In genomic region chr17:46903762-46904672, GRCh38 we compare ENCODE assay signal across 21 cellular contexts. TPM values are rescaled to one million over a fixed set of nuclear protein-coding genes. Genes with fewer than 3 reads are reported as not detected.
A peak's percentile ranks its signal among the peaks of the same experiment; 100 is the strongest.
DNase-seq lines count a peak whose midpoint lies in the region; ATAC-seq, FAIRE-seq and TF ChIP-seq lines count a peak whose summit lies in the region.
"Had no signal": no experiment of that assay in that cellular context is flagged by ENCODE, and none has a peak within 500 bp of the region (broad histone marks: within the 10 kb centered on the region; RNA-seq: fewer than 3 reads in every experiment).

No MANE protein-coding gene starts in this region.

- peak; percentile 39 for DNase-seq in activated effector memory CD4-positive, alpha-beta T cell treated with anti-CD3 and anti-CD28 coated beads, Interleukin-2, amount 50 U/mL, for 16 hours
- no peak for DNase-seq in activated effector memory CD4-positive, alpha-beta T cell treated with Interleukin-2 at 50 U/mL for 16 hours
- DNase-seq in central memory CD8-positive, alpha-beta T cell (ENCODE audit: low spot score in 2 of 2): no peak
- DNase-seq in posterior vena cava (ENCODE audit: low spot score) (peak; percentile 61), HepG2 (ENCODE audit: low spot score) (no peak), cerebellum (ENCODE audit: low spot score) (no peak)
- DNase-seq: CD8-positive, alpha-beta T cell; COR-L47; DMS153; DND-41; GDM1; GOT3 had no signal

- no peaks in the 10 kb centered on the region for H3K36me3 Mint-ChIP-seq in central memory CD8-positive, alpha-beta T cell (ENCODE audit: insufficient read depth)
- H3K36me3 Mint-ChIP-seq: CD14-positive monocyte; CD8-positive, alpha-beta T cell; IgD-negative memory B cell had no signal

- FAIRE-seq in HepG2 (lab: Jason Lieb, UNC): no peak
- FAIRE-seq: D721Med, GM12892 had no signal

- H4K20me1 ChIP-seq in HepG2 (ENCODE audit: insufficient read depth, low read length): no peaks in the 10 kb centered on the region; the same call in 1 of the 2 replicates

- H3K27me3 ChIP-seq in HepG2 (ENCODE audit: control insufficient read depth in 1 of 2, insufficient read depth in 2 of 2, low read length in 2 of 2): peaks cover 5 to 32% of the 10 kb centered on the region in 2 experiments

- whole genome bisulfite sequencing in HepG2 (ENCODE audit: low lambda C conversion rate): under 1% methylated on average over 4 of the region's 4 CpGs

- TF ChIP-seq RAD21 in HepG2 (CRISPR knock-in tag; IDR thresholded peaks at IDR 0.05): no peak

- H3K4me1 Mint-ChIP-seq in central memory CD8-positive, alpha-beta T cell: no peaks in the 10 kb centered on the region

- peaks cover 8% of the 10 kb centered on the region for H3K4me1 ChIP-seq in HepG2 (ENCODE audit: insufficient read depth, low read length)
- H3K4me1 ChIP-seq: HAP-1 had no signal

- no peak for ATAC-seq in central memory CD8-positive, alpha-beta T cell (replicated peaks; ENCODE audit: extremely low read depth, poor library complexity, severe bottlenecking)
- ATAC-seq in GM21619 (IDR thresholded peaks at IDR 0.05; ENCODE audit: unreplicated experiment): no peak
- no peak for ATAC-seq in HepG2
- ATAC-seq: CD8-positive, alpha-beta T cell had no signal

- in situ Hi-C loops in HepG2 (cut with HindIII; ENCODE audit: extremely low pct_ligation_motif_present, low pct_unique_long_range_greater_than_20kb): no loop called here

- no TSS peak for BruUV-seq in HepG2 (replicated peaks; lab: Mats Ljungman, UMichigan)

- POLR2A ChIA-PET in HepG2 (lab: Yijun Ruan, JAX): no interaction called here

- H3K4me3 Mint-ChIP-seq in central memory CD8-positive, alpha-beta T cell: no peak overlapping the region
- H3K4me3 Mint-ChIP-seq: CD14-positive monocyte; CD8-positive, alpha-beta T cell had no signal

- no peaks in the 10 kb centered on the region for H3K9me3 ChIP-seq in HepG2 (ENCODE audit: low read length)
- H3K9me3 ChIP-seq: HAP-1 had no signal

- no peak for TF ChIP-seq POLR2A in HepG2 (IDR thresholded peaks at IDR 0.05; ENCODE audit: insufficient read depth in 1 of 2, low read depth in 2 of 2, low read length in 2 of 2)

- no peak overlapping the region for H3K9ac ChIP-seq in HepG2 (ENCODE audit: insufficient read depth, low read depth, low read length)

- TF ChIP-seq EP300 in HepG2 (IDR thresholded peaks at IDR 0.05; ENCODE audit: low read depth in 2 of 2, low read length in 2 of 2) (no peak), HepG2 (CRISPR knock-in tag; IDR thresholded peaks at IDR 0.05; ENCODE audit: borderline replicate concordance) (no peak)

- H3K27ac Mint-ChIP-seq in central memory CD8-positive, alpha-beta T cell (ENCODE audit: low read depth): peak overlapping the region; percentile 47
- H3K27ac Mint-ChIP-seq: CD14-positive monocyte; CD8-positive, alpha-beta T cell; IgD-negative memory B cell had no signal

- CTCF ChIA-PET in HepG2 (lab: Yijun Ruan, JAX; ENCODE audit: low intra/inter-chr PET ratio, low total read pairs): no interaction called here

- no peak for TF ChIP-seq CTCF in HepG2 (CRISPR knock-in tag; IDR thresholded peaks at IDR 0.05)

- H3K27me3 Mint-ChIP-seq in central memory CD8-positive, alpha-beta T cell: peaks cover 55% of the 10 kb centered on the region

- H3K4me3 ChIP-seq in HepG2 (replicated peaks in 1 of 3; ENCODE audit: insufficient read depth in 1 of 3, low read depth in 2 of 3, low read length in 3 of 3): no peak overlapping the region
- H3K4me3 ChIP-seq: HAP-1 had no signal

- H3K36me3 ChIP-seq in HepG2 (replicated peaks in 1 of 2; ENCODE audit: control insufficient read depth in 1 of 2, insufficient read depth in 2 of 2, low read length in 2 of 2): no peaks in the 10 kb centered on the region
- H3K36me3 ChIP-seq: HAP-1 had no signal

- H3K4me2 ChIP-seq in HepG2 (ENCODE audit: low read depth, low read length): no peak overlapping the region

- H3K27ac ChIP-seq in HepG2 (ENCODE audit: extremely low read length, insufficient read depth, low read length): no peak overlapping the region
- H3K27ac ChIP-seq: 22Rv1 had no signal

- no peaks in the 10 kb centered on the region for H3K79me2 ChIP-seq in HepG2 (ENCODE audit: insufficient read depth, low read length)

- intact Hi-C loops in posterior vena cava (cut with DNase I): no loop called here
- intact Hi-C loops in HepG2 (cut with micrococcal nuclease; ENCODE audit: unreplicated experiment): no loop called here

- no peaks in the 10 kb centered on the region for H3K9me3 Mint-ChIP-seq in central memory CD8-positive, alpha-beta T cell
- H3K9me3 Mint-ChIP-seq: CD8-positive, alpha-beta T cell had no signal

- no peak overlapping the region for H2AFZ ChIP-seq in HepG2 (ENCODE audit: low read length)

RNA-seq across cellular contexts. Expression of gene GOSR2, which starts 18.9 kb away (rescaled TPM):
- total RNA-seq in posterior vena cava (10 to 100 TPM; 52.0 to 56.1 TPM), HepG2 (2016; rRNA removed; fragmentation: Illumina TruSeq; extraction: Trizol) (63.9 and 69.8 TPM in 2 replicates), cerebellum (44.0 TPM)
- 32.8 and 35.9 TPM in 2 replicates for total RNA-seq in HepG2 (2016; cell fraction: cytosol; rRNA removed; fragmentation: Illumina TruSeq; extraction: Trizol; ENCODE audit: low read depth)
- total RNA-seq in HepG2 (2016; cell fraction: insoluble cytoplasmic fraction; rRNA removed; fragmentation: Illumina TruSeq; extraction: Trizol): 60.6 and 68.2 TPM in 2 replicates
- total RNA-seq in HepG2 (2016; cell fraction: membrane; rRNA removed; fragmentation: Illumina TruSeq; extraction: Trizol): 50.4 and 52.5 TPM in 2 replicates
- total RNA-seq in HepG2 (2016; cell fraction: nucleus; rRNA removed; fragmentation: Illumina TruSeq; extraction: Trizol): 67.6 and 76.5 TPM in 2 replicates
- 61.5 and 63.7 TPM in 2 replicates for polyA plus RNA-seq in HepG2 (2011; rRNA removed)
- 37.5 and 43.3 TPM in 2 replicates for polyA plus RNA-seq in HepG2 (2011; cell fraction: cytosol; rRNA removed)
- polyA plus RNA-seq in HepG2 (2011; cell fraction: nucleus; rRNA removed): 85.8 and 95.1 TPM in 2 replicates
- 31.0 and 31.7 TPM in 2 replicates for polyA plus RNA-seq in HepG2 (2012)
- polyA plus RNA-seq in HepG2 (2016; cell fraction: cytosol; fragmentation: Illumina TruSeq; extraction: Trizol; ENCODE audit: low read depth): 34.8 and 42.5 TPM in 2 replicates
- 68.7 and 71.7 TPM in 2 replicates for polyA plus RNA-seq in HepG2 (2016; cell fraction: insoluble cytoplasmic fraction; fragmentation: Illumina TruSeq; extraction: Trizol; ENCODE audit: low read depth)
- polyA plus RNA-seq in HepG2 (2016; cell fraction: membrane; fragmentation: Illumina TruSeq; extraction: Trizol; ENCODE audit: low read depth): 40.0 and 42.5 TPM in 2 replicates
- polyA plus RNA-seq in HepG2 (2016; cell fraction: nucleus; fragmentation: Illumina TruSeq; extraction: Trizol; ENCODE audit: insufficient read depth, low read depth): 61.9 and 64.3 TPM in 2 replicates
- 76.3 and 91.4 TPM in 2 replicates for polyA minus RNA-seq in HepG2 (2011; rRNA and poly(A)+ RNA removed; ENCODE audit: low replicate concordance)
- polyA minus RNA-seq in HepG2 (2011; cell fraction: cytosol; rRNA and poly(A)+ RNA removed): 18.7 and 21.0 TPM in 2 replicates
- 181 and 186 TPM in 2 replicates for polyA minus RNA-seq in HepG2 (2011; cell fraction: nucleus; rRNA and poly(A)+ RNA removed)

RNA-seq across cellular contexts. Expression of gene WNT9B, which starts 52.6 kb away (rescaled TPM):
- total RNA-seq in posterior vena cava (1 to 10 TPM; 1.8 to 7.5 TPM), HepG2 (2016; rRNA removed; fragmentation: Illumina TruSeq; extraction: Trizol) (not detected in 2 replicates), cerebellum (4.1 TPM)
- total RNA-seq in HepG2 (2016; cell fraction: cytosol; rRNA removed; fragmentation: Illumina TruSeq; extraction: Trizol; ENCODE audit: low read depth): not detected in 2 replicates
- not detected in 2 replicates for total RNA-seq in HepG2 (2016; cell fraction: insoluble cytoplasmic fraction; rRNA removed; fragmentation: Illumina TruSeq; extraction: Trizol)
- not detected in 2 replicates for total RNA-seq in HepG2 (2016; cell fraction: membrane; rRNA removed; fragmentation: Illumina TruSeq; extraction: Trizol)
- not detected in 2 replicates for total RNA-seq in HepG2 (2016; cell fraction: nucleus; rRNA removed; fragmentation: Illumina TruSeq; extraction: Trizol)
- not detected in 2 replicates for polyA plus RNA-seq in HepG2 (2011; rRNA removed)
- polyA plus RNA-seq in HepG2 (2011; cell fraction: cytosol; rRNA removed): 0.03 TPM in 1 of 2 replicates, not detected in the other
- polyA plus RNA-seq in HepG2 (2011; cell fraction: nucleus; rRNA removed): not detected in 2 replicates
- polyA plus RNA-seq in HepG2 (2012): 0.29 TPM in 1 of 2 replicates, not detected in the other
- not detected in 2 replicates for polyA plus RNA-seq in HepG2 (2016; cell fraction: cytosol; fragmentation: Illumina TruSeq; extraction: Trizol; ENCODE audit: low read depth)
- not detected in 2 replicates for polyA plus RNA-seq in HepG2 (2016; cell fraction: insoluble cytoplasmic fraction; fragmentation: Illumina TruSeq; extraction: Trizol; ENCODE audit: low read depth)
- not detected in 2 replicates for polyA plus RNA-seq in HepG2 (2016; cell fraction: membrane; fragmentation: Illumina TruSeq; extraction: Trizol; ENCODE audit: low read depth)
- not detected in 2 replicates for polyA plus RNA-seq in HepG2 (2016; cell fraction: nucleus; fragmentation: Illumina TruSeq; extraction: Trizol; ENCODE audit: insufficient read depth, low read depth)
- polyA minus RNA-seq in HepG2 (2011; rRNA and poly(A)+ RNA removed; ENCODE audit: low replicate concordance): not detected in 2 replicates
- polyA minus RNA-seq in HepG2 (2011; cell fraction: cytosol; rRNA and poly(A)+ RNA removed): not detected in 2 replicates
- not detected in 2 replicates for polyA minus RNA-seq in HepG2 (2011; cell fraction: nucleus; rRNA and poly(A)+ RNA removed)
- total RNA-seq: A673; CD8-positive, alpha-beta T cell had no signal
- polyA plus RNA-seq: BJ, IgD-negative memory B cell had no signal

Comparison
In these comparisons a context has a peak if more than half of its experiments do, and no peak if none do; other contexts are left out.
1. DNase-seq: peak in activated effector memory CD4-positive, alpha-beta T cell treated with anti-CD3 and anti-CD28 coated beads, Interleukin-2, amount 50 U/mL, for 16 hours (single experiment) and posterior vena cava (single experiment); none in activated effector memory CD4-positive, alpha-beta T cell treated with Interleukin-2 at 50 U/mL for 16 hours (single experiment), central memory CD8-positive, alpha-beta T cell (0 of 2), HepG2 (single experiment) and cerebellum (single experiment).